8 cellular contexts compared by ENCODE assay signal in the genomic region with DNA sequence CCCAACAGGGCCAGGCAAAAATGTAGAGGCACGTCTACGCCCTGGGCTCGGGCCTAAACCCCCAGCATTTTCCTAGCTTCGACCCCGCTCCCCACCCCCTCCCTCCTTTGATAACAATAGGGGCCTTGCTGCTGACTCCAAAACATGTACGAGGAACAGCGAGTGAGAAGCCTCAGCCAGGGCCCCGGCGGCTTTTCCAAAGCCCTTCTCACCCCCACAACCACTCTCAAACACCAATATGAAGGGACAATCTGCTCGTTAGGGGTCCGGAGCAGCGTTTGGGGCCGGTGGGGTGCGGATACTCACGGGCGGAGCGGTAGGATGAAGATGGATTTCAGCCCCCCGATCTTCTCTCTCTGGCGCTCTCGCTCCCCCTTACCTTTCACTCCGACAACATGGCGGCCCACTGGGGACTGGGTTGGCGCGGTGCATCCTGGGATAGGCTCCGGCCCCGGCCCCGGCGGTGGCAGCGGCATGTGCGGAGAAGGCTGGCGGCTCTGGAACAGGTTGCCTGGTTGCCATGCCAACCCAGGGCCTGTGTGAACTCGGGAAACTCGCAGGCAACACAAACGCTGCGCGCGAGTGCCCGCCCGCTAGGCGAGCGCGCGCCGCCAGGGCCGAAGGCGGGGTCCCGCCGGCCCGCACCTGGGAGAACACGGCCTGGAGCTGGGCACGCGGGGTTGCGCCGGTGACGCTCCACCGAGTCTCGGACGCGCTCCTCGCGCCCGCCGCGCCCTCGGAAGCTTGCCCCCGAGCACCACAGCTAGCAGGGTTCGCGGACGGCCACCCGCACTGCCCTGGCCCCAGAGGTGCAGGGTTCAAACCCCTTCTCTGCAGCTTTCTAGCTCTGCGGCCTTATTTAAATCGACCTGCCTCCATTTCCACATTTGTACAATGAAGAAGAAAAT. TPM values are rescaled to one million over a fixed set of nuclear protein-coding genes. Genes with fewer than 3 reads are reported as not detected.
DNase-seq lines count a peak whose midpoint lies in the region; ATAC-seq, FAIRE-seq and TF ChIP-seq lines count a peak whose summit lies in the region.

A gene with protein sequence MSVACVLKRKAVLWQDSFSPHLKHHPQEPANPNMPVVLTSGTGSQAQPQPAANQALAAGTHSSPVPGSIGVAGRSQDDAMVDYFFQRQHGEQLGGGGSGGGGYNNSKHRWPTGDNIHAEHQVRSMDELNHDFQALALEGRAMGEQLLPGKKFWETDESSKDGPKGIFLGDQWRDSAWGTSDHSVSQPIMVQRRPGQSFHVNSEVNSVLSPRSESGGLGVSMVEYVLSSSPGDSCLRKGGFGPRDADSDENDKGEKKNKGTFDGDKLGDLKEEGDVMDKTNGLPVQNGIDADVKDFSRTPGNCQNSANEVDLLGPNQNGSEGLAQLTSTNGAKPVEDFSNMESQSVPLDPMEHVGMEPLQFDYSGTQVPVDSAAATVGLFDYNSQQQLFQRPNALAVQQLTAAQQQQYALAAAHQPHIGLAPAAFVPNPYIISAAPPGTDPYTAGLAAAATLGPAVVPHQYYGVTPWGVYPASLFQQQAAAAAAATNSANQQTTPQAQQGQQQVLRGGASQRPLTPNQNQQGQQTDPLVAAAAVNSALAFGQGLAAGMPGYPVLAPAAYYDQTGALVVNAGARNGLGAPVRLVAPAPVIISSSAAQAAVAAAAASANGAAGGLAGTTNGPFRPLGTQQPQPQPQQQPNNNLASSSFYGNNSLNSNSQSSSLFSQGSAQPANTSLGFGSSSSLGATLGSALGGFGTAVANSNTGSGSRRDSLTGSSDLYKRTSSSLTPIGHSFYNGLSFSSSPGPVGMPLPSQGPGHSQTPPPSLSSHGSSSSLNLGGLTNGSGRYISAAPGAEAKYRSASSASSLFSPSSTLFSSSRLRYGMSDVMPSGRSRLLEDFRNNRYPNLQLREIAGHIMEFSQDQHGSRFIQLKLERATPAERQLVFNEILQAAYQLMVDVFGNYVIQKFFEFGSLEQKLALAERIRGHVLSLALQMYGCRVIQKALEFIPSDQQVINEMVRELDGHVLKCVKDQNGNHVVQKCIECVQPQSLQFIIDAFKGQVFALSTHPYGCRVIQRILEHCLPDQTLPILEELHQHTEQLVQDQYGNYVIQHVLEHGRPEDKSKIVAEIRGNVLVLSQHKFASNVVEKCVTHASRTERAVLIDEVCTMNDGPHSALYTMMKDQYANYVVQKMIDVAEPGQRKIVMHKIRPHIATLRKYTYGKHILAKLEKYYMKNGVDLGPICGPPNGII (minus strand): TSS at position 408 of the 908 bp plus-strand sequence. CDS start 6,151 bp downstream, outside the sequence.

- H3K9me2 ChIP-seq in Loucy (replicated peaks; ENCODE audit: low read depth, low read length) = no peaks in the 10 kb centered on the region

- peak within 1 kb of the TSS; percentile 96 for H3K9ac ChIP-seq in Loucy (ENCODE audit: low read depth, low read length, poor library complexity, severe bottlenecking)

- peak within 1 kb of the TSS; percentile 81 for H3K4me2 ChIP-seq in Loucy (ENCODE audit: low read depth, low read length, poor library complexity, severe bottlenecking)

- H3K27me3 ChIP-seq in Loucy (ENCODE audit: insufficient read depth, low read length, poor library complexity, severe bottlenecking) = peaks cover 9% of the 10 kb centered on the region

- no peaks in the 10 kb centered on the region for H3F3A ChIP-seq in Loucy (ENCODE audit: low read depth)

- peak; percentile 57 for FAIRE-seq in H54 (lab: Jason Lieb, UNC)

- peak within 1 kb of the TSS; percentile 97 for H2AFZ ChIP-seq in Loucy (ENCODE audit: low read length)

- peaks cover 10% of the 10 kb centered on the region for H3K36me3 Mint-ChIP-seq in nephron progenitor cell (ENCODE audit: low read depth)

- TF ChIP-seq POLR2A in H54 (IDR thresholded peaks at IDR 0.05; ENCODE audit: low read depth, low read length) (peak; percentile 61), Raji (IDR thresholded peaks at IDR 0.05; ENCODE audit: insufficient read depth, low read depth, low read length) (peak; percentile 91)

- peaks cover 20% of the 10 kb centered on the region for H3K4me1 Mint-ChIP-seq in nephron progenitor cell
- H3K4me1 Mint-ChIP-seq in stimulated activated naive CD8-positive, alpha-beta T cell treated with anti-CD3 and anti-CD28 coated beads, Interleukin-15, amount 100 ng/mL, for 72 hours = peaks cover 35% of the 10 kb centered on the region

- H3K27me3 Mint-ChIP-seq in nephron progenitor cell (ENCODE audit: low read depth, poor library complexity) = peaks cover 4% of the 10 kb centered on the region
- no peaks in the 10 kb centered on the region for H3K27me3 Mint-ChIP-seq in stimulated activated naive CD8-positive, alpha-beta T cell treated with anti-CD3 and anti-CD28 coated beads, Interleukin-15, amount 100 ng/mL, for 72 hours

- H3K27ac Mint-ChIP-seq in nephron progenitor cell = peak within 1 kb of the TSS; percentile 100
- H3K27ac Mint-ChIP-seq in stimulated activated naive CD8-positive, alpha-beta T cell treated with anti-CD3 and anti-CD28 coated beads, Interleukin-15, amount 100 ng/mL, for 72 hours = peak within 1 kb of the TSS; percentile 100

- H4K20me1 ChIP-seq in Loucy (ENCODE audit: insufficient read depth, low read length, poor library complexity, severe bottlenecking) = peaks cover 41% of the 10 kb centered on the region

- H3K9me3 ChIP-seq in Loucy (ENCODE audit: insufficient read depth, low read depth, low read length) = no peaks in the 10 kb centered on the region

- H3K4me1 ChIP-seq in Loucy (ENCODE audit: insufficient read depth, low read length, poor library complexity, severe bottlenecking) = peaks cover 18% of the 10 kb centered on the region

- H3K4me3 Mint-ChIP-seq in nephron progenitor cell = peak within 1 kb of the TSS; percentile 99
- peak within 1 kb of the TSS; percentile 98 to 99 for H3K4me3 Mint-ChIP-seq in stimulated activated naive CD8-positive, alpha-beta T cell treated with anti-CD3 and anti-CD28 coated beads, Interleukin-15, amount 100 ng/mL, for 72 hours

- H3K9me3 Mint-ChIP-seq in nephron progenitor cell = no peaks in the 10 kb centered on the region
- H3K9me3 Mint-ChIP-seq in stimulated activated naive CD8-positive, alpha-beta T cell treated with anti-CD3 and anti-CD28 coated beads, Interleukin-15, amount 100 ng/mL, for 72 hours = no peaks in the 10 kb centered on the region

- no peaks in the 10 kb centered on the region for H3K36me3 ChIP-seq in Loucy (ENCODE audit: insufficient read depth, low read length)

- no peak for TF ChIP-seq CTCF in Loucy (conservative IDR thresholded peaks at IDR 0.05; ENCODE audit: low read length)
- TF ChIP-seq CTCF in fibroblast of the aortic adventitia (IDR thresholded peaks at IDR 0.05; ENCODE audit: insufficient read depth, low read length) = no peak
- TF ChIP-seq CTCF in nephron progenitor cell (IDR thresholded peaks at IDR 0.05) = no peak

- ATAC-seq in stimulated activated naive CD8-positive, alpha-beta T cell treated with anti-CD3 and anti-CD28 coated beads, Interleukin-15, amount 100 ng/mL, for 72 hours = peak; percentile 98

- peak; percentile 99 for DNase-seq in ELF-1 (ENCODE audit: low read depth, low spot score)
- DNase-seq in H54 (ENCODE audit: insufficient read length, low spot score) = peak; percentile 97
- peak; percentile 98 for DNase-seq in activated effector memory CD4-positive, alpha-beta T cell treated with Interleukin-2 at 50 U/mL for 16 hours
- DNase-seq in fibroblast of the aortic adventitia (ENCODE audit: low read depth) = peak; percentile 94
- DNase-seq in nephron progenitor cell = peak; percentile 99
- DNase-seq in stimulated activated naive CD8-positive, alpha-beta T cell treated with anti-CD3 and anti-CD28 coated beads, Interleukin-15, amount 100 ng/mL, for 72 hours = peak; percentile 99

- peaks cover 48% of the 10 kb centered on the region for H3K79me2 ChIP-seq in Loucy (ENCODE audit: insufficient read depth, low read length)

- peak within 1 kb of the TSS; percentile 88 for H3K4me3 ChIP-seq in Loucy (ENCODE audit: low read length, poor library complexity, severe bottlenecking)
- peak within 1 kb of the TSS; percentile 83 for H3K4me3 ChIP-seq in fibroblast of the aortic adventitia (ENCODE audit: low read depth, low read length)

RNA-seq across cellular contexts. Expression of the gene that starts here (rescaled TPM):
- 32.9 and 61.1 TPM in 2 replicates for total RNA-seq in fibroblast of the aortic adventitia (ENCODE audit: low replicate concordance)

Comparison
In these comparisons a context has a peak if more than half of its experiments do, and no peak if none do; other contexts are left out.
1. Peak in every context shown above with its lines: DNase-seq, ATAC-seq and H3K4me3 ChIP-seq.